ENCODE assay signal across 9 cellular contexts in genomic region chr21:16279658-16280581, GRCh38.
DNase-seq lines count a peak whose midpoint lies in the region; ATAC-seq and TF ChIP-seq lines count a peak whose summit lies in the region.
"Had no signal": no experiment of that assay in that cellular context is flagged by ENCODE, and none has a peak within 500 bp of the region (broad histone marks: within the 10 kb centered on the region; RNA-seq: fewer than 3 reads in every experiment).

No MANE protein-coding gene starts in this region.

- H2AFZ ChIP-seq in neural cell (ENCODE audit: low read depth, low read length) (no peak overlapping the region), Karpas-422 (ENCODE audit: low read length) (no peak overlapping the region)

- H3K9me3 ChIP-seq in neural cell (ENCODE audit: low read length) (no peaks in the 10 kb centered on the region), vagina (no peaks in the 10 kb centered on the region), Karpas-422 (ENCODE audit: low read length) (no peaks in the 10 kb centered on the region; the same call in 1 of the 2 replicates)

- no peaks in the 10 kb centered on the region for H3K9me2 ChIP-seq in neural cell (ENCODE audit: insufficient read depth, low read length)
- no peaks in the 10 kb centered on the region for H3K9me2 ChIP-seq in Karpas-422 (replicated peaks; ENCODE audit: insufficient read depth, low read length)

- DNase-seq in Right ventricle myocardium inferior (ENCODE audit: missing footprints) (peak; percentile 41), cardiac septum (ENCODE audit: low spot score) (no peak), fibroblast of pulmonary artery (ENCODE audit: low read depth) (peak; percentile 61), vagina (ENCODE audit: extremely low spot score in 2 of 2) (no peak), NCI-H2029 (lab: John Stamatoyannopoulos, UW) (no peak), Karpas-422 (no peak)
- DNase-seq: NCI-H1417 had no signal

- TF ChIP-seq POLR2A in vagina (IDR thresholded peaks at IDR 0.05) = no peak

- TF ChIP-seq RAD21 in neural cell (conservative IDR thresholded peaks at IDR 0.05) = no peak

- intact Hi-C loops in Right ventricle myocardium inferior (cut with DNase I) = no loop called here
- intact Hi-C loops in cardiac septum (cut with DNase I) = no loop called here
- intact Hi-C loops in vagina (cut with DNase I) = no loop called here

- ATAC-seq in Right ventricle myocardium inferior (peak; percentile 93), HG03442 (IDR thresholded peaks at IDR 0.05; ENCODE audit: unreplicated experiment) (no peak)

- H3K4me2 ChIP-seq in neural cell (ENCODE audit: low read length) (peak overlapping the region; percentile 30), Karpas-422 (ENCODE audit: low read depth, low read length, poor library complexity, severe bottlenecking) (no peak overlapping the region)

- H3K9ac ChIP-seq in neural cell (ENCODE audit: low read length) (peak overlapping the region; percentile 7), Karpas-422 (ENCODE audit: low read length) (no peak overlapping the region)

- TF ChIP-seq CTCF in fibroblast of pulmonary artery (IDR thresholded peaks at IDR 0.05; ENCODE audit: low read length, missing control alignments) = no peak
- no peak for TF ChIP-seq CTCF in neural cell (IDR thresholded peaks at IDR 0.05; ENCODE audit: poor library complexity, severe bottlenecking)
- peak in 1 of 3 experiments; percentile 13 for TF ChIP-seq CTCF in vagina (IDR thresholded peaks at IDR 0.05)

- H3K4me1 ChIP-seq in vagina = peaks cover 40% of the 10 kb centered on the region
- H3K4me1 ChIP-seq in Karpas-422 (ENCODE audit: low read length) = no peaks in the 10 kb centered on the region

- no peak for TF ChIP-seq EP300 in neural cell (conservative IDR thresholded peaks at IDR 0.05; ENCODE audit: poor library complexity, severe bottlenecking)

- H3F3A ChIP-seq in neural cell (ENCODE audit: insufficient read depth, low read length, poor library complexity, severe bottlenecking) = peaks cover 8% of the 10 kb centered on the region

- H3K27ac ChIP-seq in neural cell (ENCODE audit: low read length) = no peak overlapping the region
- peak overlapping the region; percentile 74 for H3K27ac ChIP-seq in vagina
- no peak overlapping the region for H3K27ac ChIP-seq in Karpas-422 (ENCODE audit: low read length)

- H3K79me2 ChIP-seq in neural cell (replicated peaks; ENCODE audit: insufficient read depth, low read length) = peaks cover 12% of the 10 kb centered on the region
- H3K79me2 ChIP-seq in Karpas-422 (ENCODE audit: low read length) = no peaks in the 10 kb centered on the region

- H3K27me3 ChIP-seq in neural cell (ENCODE audit: insufficient read depth, low read depth, low read length) = peaks cover 10% of the 10 kb centered on the region
- H3K27me3 ChIP-seq in vagina = no peaks in the 10 kb centered on the region
- no peaks in the 10 kb centered on the region for H3K27me3 ChIP-seq in Karpas-422 (ENCODE audit: low read length)

- H3K4me3 ChIP-seq in fibroblast of pulmonary artery (replicated peaks; ENCODE audit: low read depth, low read length) (peak overlapping the region; percentile 33), neural cell (ENCODE audit: low read length) (peak overlapping the region; percentile 50), vagina (peak overlapping the region; percentile 9 to 25), Karpas-422 (ENCODE audit: low read length) (no peak overlapping the region)

- H3K36me3 ChIP-seq in neural cell (ENCODE audit: insufficient read depth, low read length) = no peaks in the 10 kb centered on the region
- H3K36me3 ChIP-seq in vagina = no peaks in the 10 kb centered on the region
- H3K36me3 ChIP-seq in Karpas-422 (ENCODE audit: insufficient read depth, low read length) = no peaks in the 10 kb centered on the region

- no peaks in the 10 kb centered on the region for H4K20me1 ChIP-seq in neural cell (ENCODE audit: insufficient read depth)
- H4K20me1 ChIP-seq in Karpas-422 (ENCODE audit: insufficient read depth, low read depth, low read length) = no peaks in the 10 kb centered on the region

TF ChIP-seq in neural cell, 6 proteins besides CTCF, POLR2A, EP300 and RAD21:
- TF ChIP-seq, protein P1, sequence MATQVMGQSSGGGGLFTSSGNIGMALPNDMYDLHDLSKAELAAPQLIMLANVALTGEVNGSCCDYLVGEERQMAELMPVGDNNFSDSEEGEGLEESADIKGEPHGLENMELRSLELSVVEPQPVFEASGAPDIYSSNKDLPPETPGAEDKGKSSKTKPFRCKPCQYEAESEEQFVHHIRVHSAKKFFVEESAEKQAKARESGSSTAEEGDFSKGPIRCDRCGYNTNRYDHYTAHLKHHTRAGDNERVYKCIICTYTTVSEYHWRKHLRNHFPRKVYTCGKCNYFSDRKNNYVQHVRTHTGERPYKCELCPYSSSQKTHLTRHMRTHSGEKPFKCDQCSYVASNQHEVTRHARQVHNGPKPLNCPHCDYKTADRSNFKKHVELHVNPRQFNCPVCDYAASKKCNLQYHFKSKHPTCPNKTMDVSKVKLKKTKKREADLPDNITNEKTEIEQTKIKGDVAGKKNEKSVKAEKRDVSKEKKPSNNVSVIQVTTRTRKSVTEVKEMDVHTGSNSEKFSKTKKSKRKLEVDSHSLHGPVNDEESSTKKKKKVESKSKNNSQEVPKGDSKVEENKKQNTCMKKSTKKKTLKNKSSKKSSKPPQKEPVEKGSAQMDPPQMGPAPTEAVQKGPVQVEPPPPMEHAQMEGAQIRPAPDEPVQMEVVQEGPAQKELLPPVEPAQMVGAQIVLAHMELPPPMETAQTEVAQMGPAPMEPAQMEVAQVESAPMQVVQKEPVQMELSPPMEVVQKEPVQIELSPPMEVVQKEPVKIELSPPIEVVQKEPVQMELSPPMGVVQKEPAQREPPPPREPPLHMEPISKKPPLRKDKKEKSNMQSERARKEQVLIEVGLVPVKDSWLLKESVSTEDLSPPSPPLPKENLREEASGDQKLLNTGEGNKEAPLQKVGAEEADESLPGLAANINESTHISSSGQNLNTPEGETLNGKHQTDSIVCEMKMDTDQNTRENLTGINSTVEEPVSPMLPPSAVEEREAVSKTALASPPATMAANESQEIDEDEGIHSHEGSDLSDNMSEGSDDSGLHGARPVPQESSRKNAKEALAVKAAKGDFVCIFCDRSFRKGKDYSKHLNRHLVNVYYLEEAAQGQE (IDR thresholded peaks at IDR 0.05; ENCODE audit: borderline replicate concordance) = no peak
- TF ChIP-seq MXI1 (conservative IDR thresholded peaks at IDR 0.05; ENCODE audit: poor library complexity, severe bottlenecking) (no peak), SMC3 (conservative IDR thresholded peaks at IDR 0.05; ENCODE audit: poor library complexity) (no peak), EZH2 (IDR thresholded peaks at IDR 0.05; ENCODE audit: borderline replicate concordance, insufficient read depth, low read length, poor library complexity, severe bottlenecking) (no peak), POLR2AphosphoS5 (IDR thresholded peaks at IDR 0.05) (no peak), TAF1 (IDR thresholded peaks at IDR 0.05; ENCODE audit: low read depth) (no peak)

Comparison
In these comparisons a context has a peak if more than half of its experiments do, and no peak if none do; other contexts are left out.
1. DNase-seq: peak in Right ventricle myocardium inferior (single experiment) and fibroblast of pulmonary artery (single experiment); none in cardiac septum (single experiment), vagina (0 of 2), NCI-H2029 (single experiment) and Karpas-422 (single experiment).